Comparison of ENCODE assay signal across 8 cellular contexts in genomic region chr12:76790564-76791552, GRCh38. TPM values are rescaled to one million over a fixed set of nuclear protein-coding genes. Genes with fewer than 3 reads are reported as not detected.
DNase-seq lines count a peak whose midpoint lies in the region; ATAC-seq and TF ChIP-seq lines count a peak whose summit lies in the region.

No MANE protein-coding gene starts in this region.

- POLR2A ChIA-PET in HCT116 (lab: Charles Lee): interaction anchor here (0.7 kb wide), 1 partner anchor 240 kb away, joined by 3 read pairs; no protein-coding TSS in a partner anchor
- POLR2A ChIA-PET in naive thymus-derived CD4-positive, alpha-beta T cell (lab: Charles Lee): interaction anchor here (0.8 to 2.1 kb wide), 2 partner anchors 26 to 168 kb away, joined by 3 to 7 read pairs; no protein-coding TSS in a partner anchor

- H3K4me1 Mint-ChIP-seq in naive thymus-derived CD4-positive, alpha-beta T cell: peaks cover 2 to 54% (median 41%) of the 10 kb centered on the region in 7 donors

- peak overlapping the region in 2 of 9 donors; percentile 19 to 25 for H3K27ac Mint-ChIP-seq in naive thymus-derived CD4-positive, alpha-beta T cell

- H3K79me2 ChIP-seq in HCT116 (ENCODE audit: insufficient read depth, low read length): peaks cover 32% of the 10 kb centered on the region

- H3K27ac ChIP-seq in HCT116 (ENCODE audit: low read depth, low read length): no peak overlapping the region
- no peak overlapping the region for H3K27ac ChIP-seq in naive thymus-derived CD4-positive, alpha-beta T cell (ENCODE audit: low read depth, low read length)

- H3K9ac ChIP-seq in HCT116 (ENCODE audit: low read length): no peak overlapping the region

- H3K4me3 Mint-ChIP-seq in naive thymus-derived CD4-positive, alpha-beta T cell: no peak overlapping the region

- H4K20me1 ChIP-seq in HCT116 (ENCODE audit: insufficient read depth): 0 out of 2 replicates have a peak, but pooled peaks cover 4% of the 10 kb centered on the region

- intact Hi-C loops in HCT116 (cut with micrococcal nuclease): loop anchor here (1.0 to 5.0 kb wide), 3 partner anchors 170 to 1264 kb away; partner anchors contain the start of gene BBS10
- intact Hi-C loops in naive thymus-derived CD4-positive, alpha-beta T cell (cut with micrococcal nuclease): loop anchor here (1.0 to 2.0 kb wide), 6 partner anchors 27 to 220 kb away; partner anchors contain the start of gene ZDHHC17 (in 2 of the 2)

- H3K36me3 ChIP-seq in HCT116 (ENCODE audit: control insufficient read depth in 1 of 2, insufficient read depth in 2 of 2, low read length in 2 of 2): no peaks in the 10 kb centered on the region
- H3K36me3 ChIP-seq in naive thymus-derived CD4-positive, alpha-beta T cell (ENCODE audit: control insufficient read depth in 2 of 3, insufficient read depth in 3 of 3, low read length in 3 of 3): no peaks in the 10 kb centered on the region

- DNase-seq in Caki2 (ENCODE audit: low read depth) (peak; percentile 18), HCT116 (ENCODE audit: low read depth, low spot score) (peak; percentile 6), NCI-H774 (lab: John Stamatoyannopoulos, UW) (peak; percentile 31), dermis blood vessel endothelial cell (peak; percentile 42), SKM-1 treated with dmso at 0.1 percent for 144 hours (lab: John Stamatoyannopoulos, UW; ENCODE audit: unreplicated experiment) (no peak)
- DNase-seq in naive thymus-derived CD4-positive, alpha-beta T cell: peak in 7 of 9 donors; percentile 17 to 57 (median 50)
- DNase-seq in activated effector memory CD4-positive, alpha-beta T cell treated with anti-CD3 and anti-CD28 coated beads, Interleukin-2, amount 50 U/mL, for 16 hours: no peak

- no peak overlapping the region for H3K4me2 ChIP-seq in HCT116 (ENCODE audit: low read length)

- RAD21 ChIA-PET in HCT116 (lab: Charles Lee; ENCODE audit: low non-redundant PET in 1 of 2, low total read pairs in 2 of 2, uncharacterized antibody in 2 of 2, unreplicated experiment in 2 of 2): no interaction called here

- BruUV-seq in HCT116 (replicated peaks; lab: Mats Ljungman, UMichigan): no TSS peak

- in situ Hi-C loops in Caki2 (cut with HindIII; ENCODE audit: low pct_unique_long_range_greater_than_20kb, low sequenced_read_pairs): no loop called here

- H2AFZ ChIP-seq in HCT116 (ENCODE audit: low read depth, low read length, poor library complexity, severe bottlenecking): no peak overlapping the region

- no peaks in the 10 kb centered on the region for H3K4me1 ChIP-seq in HCT116 (ENCODE audit: control insufficient read depth in 1 of 2, insufficient read depth in 2 of 2, low read length in 2 of 2)
- no peaks in the 10 kb centered on the region for H3K4me1 ChIP-seq in naive thymus-derived CD4-positive, alpha-beta T cell (ENCODE audit: control insufficient read depth in 2 of 2, insufficient read depth in 2 of 2, low read length in 2 of 2)

- no peaks in the 10 kb centered on the region for H3K9me2 ChIP-seq in HCT116 (ENCODE audit: insufficient read depth)

- H3K9me3 Mint-ChIP-seq in naive thymus-derived CD4-positive, alpha-beta T cell: peaks cover 0 to 6% (median 0%) of the 10 kb centered on the region in 11 donors

- CTCF ChIA-PET in HCT116 (lab: Charles Lee): interaction anchor here (0.8 to 2.3 kb wide), 9 partner anchors 9 to 220 kb away, joined by 3 to 12 read pairs (median 4); no protein-coding TSS in a partner anchor
- CTCF ChIA-PET in naive thymus-derived CD4-positive, alpha-beta T cell (lab: Charles Lee): interaction anchor here (0.6 to 5.9 kb wide), 12 partner anchors 14 to 220 kb away, joined by 3 to 88 read pairs (median 4); no protein-coding TSS in a partner anchor

- no peaks in the 10 kb centered on the region for H3K27me3 ChIP-seq in HCT116 (ENCODE audit: insufficient read depth, low read length)
- H3K27me3 ChIP-seq in naive thymus-derived CD4-positive, alpha-beta T cell (ENCODE audit: control insufficient read depth in 2 of 2, insufficient read depth in 2 of 2, low read length in 2 of 2): no peaks in the 10 kb centered on the region

- TF ChIP-seq CTCF in HCT116 (IDR thresholded peaks at IDR 0.05 in 2 of 3, conservative IDR thresholded peaks at IDR 0.05 in 1 of 3; ENCODE audit: borderline replicate concordance in 1 of 3, insufficient read depth in 1 of 3, low read depth in 2 of 3, low read length in 2 of 3): peak; percentile 41 to 68 (median 62); a peak in 4 of 6 replicates

- peaks cover under 1 to 16% (median 9%) of the 10 kb centered on the region in 5 donors for H3K36me3 Mint-ChIP-seq in naive thymus-derived CD4-positive, alpha-beta T cell

- no peak overlapping the region for H3K4me3 ChIP-seq in HCT116 (replicated peaks in 1 of 2; ENCODE audit: low read depth in 1 of 2, low read length in 2 of 2)
- H3K4me3 ChIP-seq in naive thymus-derived CD4-positive, alpha-beta T cell (ENCODE audit: low read length): no peak overlapping the region

- TF ChIP-seq POLR2A in HCT116 (IDR thresholded peaks at IDR 0.05; ENCODE audit: borderline replicate concordance, extremely low read depth, insufficient read depth, insufficient read length): no peak

- peak; percentile 83 for TF ChIP-seq RAD21 in HCT116 (IDR thresholded peaks at IDR 0.05; ENCODE audit: low read depth)

- H3K27me3 Mint-ChIP-seq in naive thymus-derived CD4-positive, alpha-beta T cell: no peaks in the 10 kb centered on the region

- H3K9me3 ChIP-seq in HCT116 (ENCODE audit: control insufficient read depth in 1 of 2, insufficient read depth in 1 of 2, low read depth in 1 of 2, low read length in 2 of 2): no peaks in the 10 kb centered on the region
- H3K9me3 ChIP-seq in naive thymus-derived CD4-positive, alpha-beta T cell (ENCODE audit: control insufficient read depth in 2 of 3, low read length in 3 of 3): no peaks in the 10 kb centered on the region

- ATAC-seq in HCT116: peak; percentile 42; the same call in 1 of the 2 replicates
- ATAC-seq in naive thymus-derived CD4-positive, alpha-beta T cell: peak; percentile 57
- ATAC-seq in GM19395 (IDR thresholded peaks at IDR 0.05; ENCODE audit: unreplicated experiment): no peak

TF ChIP-seq in HCT116, 20 proteins besides CTCF, POLR2A, EP300 and RAD21:
- TF ChIP-seq POLR2AphosphoS5 (IDR thresholded peaks at IDR 0.05; ENCODE audit: low read depth, low read length) (no peak), YY1 (IDR thresholded peaks at IDR 0.05; ENCODE audit: extremely low read depth, insufficient replicate concordance, low read depth, low read length) (no peak), SIN3A (IDR thresholded peaks at IDR 0.05; ENCODE audit: low read depth) (no peak), CBX3 (IDR thresholded peaks at IDR 0.05; ENCODE audit: low read depth) (no peak), JUND (IDR thresholded peaks at IDR 0.05) (no peak), SP1 (IDR thresholded peaks at IDR 0.05; ENCODE audit: low read depth) (no peak), ZNF274 (IDR thresholded peaks at IDR 0.05; ENCODE audit: low read depth, low read length) (no peak), ZBTB33 (IDR thresholded peaks at IDR 0.05; ENCODE audit: extremely low read depth, insufficient replicate concordance, low read length) (no peak), EGR1 (IDR thresholded peaks at IDR 0.05; ENCODE audit: low read depth) (no peak), SRF (IDR thresholded peaks at IDR 0.05; ENCODE audit: low read depth) (no peak)
TF ChIP-seq in HCT116: peak in this region for 0.

RNA-seq across cellular contexts. Expression of gene ZDHHC17, which starts 26.9 kb away (rescaled TPM):
- 15.7 and 50.7 TPM in 2 replicates for total RNA-seq in Caki2 (2014; rRNA removed; shearing (Covaris generic); ENCODE audit: low replicate concordance)
- 25.3 TPM for total RNA-seq in HCT116 (2021; ENCODE audit: unreplicated experiment)
- 18.0 and 21.3 TPM in 2 replicates for polyA plus RNA-seq in HCT116 (2012)
- total RNA-seq in dermis blood vessel endothelial cell: 65.1 and 68.6 TPM in 2 replicates
- 10 to 100 TPM; 27.3 to 60.9 (median 56.3) TPM for total RNA-seq in naive thymus-derived CD4-positive, alpha-beta T cell
- polyA plus RNA-seq in naive thymus-derived CD4-positive, alpha-beta T cell: 10 to 100 TPM; 12.4 to 13.0 TPM

Comparison
In these comparisons a context has a peak if more than half of its experiments do, and no peak if none do; other contexts are left out.
1. DNase-seq: peak in Caki2 (single experiment), HCT116 (single experiment), NCI-H774 (single experiment), dermis blood vessel endothelial cell (single experiment) and naive thymus-derived CD4-positive, alpha-beta T cell (7 of 9); none in activated effector memory CD4-positive, alpha-beta T cell treated with anti-CD3 and anti-CD28 coated beads, Interleukin-2, amount 50 U/mL, for 16 hours (single experiment) and SKM-1 treated with dmso at 0.1 percent for 144 hours (single experiment).